ENCODE assay signal across 1 cellular context in the genomic region with DNA sequence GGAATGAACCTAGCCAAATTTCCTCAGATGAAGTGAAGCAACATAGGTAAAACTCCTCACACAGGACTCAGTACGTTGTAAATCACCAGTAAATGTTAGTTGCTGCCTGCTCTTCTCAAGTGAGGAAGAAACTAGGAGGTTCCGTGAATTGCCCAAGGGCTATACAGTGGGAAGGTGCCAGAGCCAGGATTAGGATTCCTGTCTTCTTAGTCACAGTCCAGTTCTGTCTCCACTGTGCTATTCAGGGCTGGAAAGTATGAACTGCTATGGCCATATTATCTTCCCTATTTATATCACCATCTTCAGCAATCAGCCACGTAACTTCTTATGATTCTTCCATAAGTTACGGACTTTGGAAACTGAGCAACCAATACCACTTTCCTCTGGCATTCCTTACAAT.
TF ChIP-seq lines count a peak whose summit lies in the region.

No MANE protein-coding gene starts in this region.

TF ChIP-seq in GM23338, 12 proteins besides CTCF, POLR2A, EP300 and RAD21 (continued from another document):
- TF ChIP-seq REST (IDR thresholded peaks at IDR 0.05; ENCODE audit: unreplicated experiment) (no peak), POLR2AphosphoS5 (IDR thresholded peaks at IDR 0.05; ENCODE audit: low read depth) (no peak)
